In the genomic region with DNA sequence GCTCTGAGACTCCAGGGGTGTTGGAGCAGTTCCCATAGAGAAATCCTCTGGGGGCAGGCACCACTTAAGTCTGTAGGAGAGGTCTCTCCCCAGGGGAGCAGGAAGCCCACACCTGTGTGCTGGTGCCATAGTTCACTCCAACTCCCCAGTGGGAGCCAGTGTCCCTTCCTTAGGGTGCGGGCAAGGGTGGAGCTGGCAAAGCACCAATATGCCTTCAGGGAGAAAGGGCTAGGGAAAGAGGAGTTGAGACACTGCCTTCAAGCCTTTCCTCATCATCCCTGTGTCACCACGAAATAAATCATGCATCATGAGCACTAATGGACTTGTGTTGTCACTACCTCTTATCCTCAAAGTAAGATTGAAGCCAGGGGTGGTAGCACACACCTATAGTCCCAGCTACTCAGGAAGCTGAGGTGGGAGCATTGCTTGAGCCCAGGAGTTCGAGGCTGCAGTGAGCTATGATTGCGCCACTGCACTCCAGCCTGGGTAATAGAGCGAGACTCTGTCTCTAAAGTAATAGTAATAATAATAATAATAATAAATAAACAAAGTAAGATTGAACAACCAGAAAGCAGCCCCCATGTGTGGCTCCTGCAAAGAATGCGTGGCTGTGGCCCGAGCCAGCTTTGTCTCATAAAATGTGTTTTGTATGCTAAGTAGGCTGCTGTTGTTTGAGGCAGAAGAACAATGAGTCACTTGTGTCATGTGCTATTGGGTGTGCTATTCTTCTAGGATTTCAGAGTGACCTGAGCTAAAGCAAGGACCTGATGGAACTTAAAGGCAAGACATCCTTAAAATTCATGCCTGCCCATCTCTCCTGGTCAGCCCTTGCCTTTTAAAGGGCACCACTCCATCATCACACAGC, we compare ENCODE assay signal across 9 cellular contexts. TPM values are rescaled to one million over a fixed set of nuclear protein-coding genes. Genes with fewer than 3 reads are reported as not detected.
DNase-seq lines count a peak whose midpoint lies in the region; ATAC-seq, FAIRE-seq and TF ChIP-seq lines count a peak whose summit lies in the region.
"Had no signal": no experiment of that assay in that cellular context is flagged by ENCODE, and none has a peak within 500 bp of the region (broad histone marks: within the 10 kb centered on the region; RNA-seq: fewer than 3 reads in every experiment).

No MANE protein-coding gene starts in this region.

- H3K9me3 ChIP-seq in keratinocyte (ENCODE audit: control insufficient read depth, low read depth, low read length), result no peaks in the 10 kb centered on the region

- H3K4me1 Mint-ChIP-seq in activated T-helper 1 cell treated with anti-CD3 and anti-CD28 coated beads, Interleukin-12 subunit alpha, Interleukin-12 subunit beta, Interleukin-2, Interleukin-4 antibody, amounts not matched to agents 30 ng/mL and 10 ng/mL and 1 ng/mL, durations not matched to agents 14 hours and 24 hours and 36 hours (ENCODE audit: low read depth), result peaks cover 22% of the 10 kb centered on the region
- H3K4me1 Mint-ChIP-seq: natural killer cell had no signal

- peak overlapping the region; percentile 73 for H3K27ac Mint-ChIP-seq in activated T-helper 1 cell treated with anti-CD3 and anti-CD28 coated beads, Interleukin-12 subunit alpha, Interleukin-12 subunit beta, Interleukin-2, Interleukin-4 antibody, amounts not matched to agents 30 ng/mL and 10 ng/mL and 1 ng/mL, durations not matched to agents 14 hours and 24 hours and 36 hours
- H3K27ac Mint-ChIP-seq: natural killer cell had no signal

- no peaks in the 10 kb centered on the region for H3K79me2 ChIP-seq in keratinocyte (ENCODE audit: control insufficient read depth, insufficient read depth, low read length)

- H3K36me3 Mint-ChIP-seq in activated T-helper 1 cell treated with anti-CD3 and anti-CD28 coated beads, Interleukin-12 subunit alpha, Interleukin-12 subunit beta, Interleukin-2, Interleukin-4 antibody, amounts not matched to agents 30 ng/mL and 10 ng/mL and 1 ng/mL, durations not matched to agents 14 hours and 24 hours and 36 hours (ENCODE audit: low read depth), result no peaks in the 10 kb centered on the region
- H3K36me3 Mint-ChIP-seq: natural killer cell had no signal

- H4K20me1 ChIP-seq in keratinocyte (ENCODE audit: control insufficient read depth, extremely low read depth, insufficient read depth, low read length), result no peaks in the 10 kb centered on the region

- peak; percentile 74 for DNase-seq in AG08395 (ENCODE audit: low spot score)
- no peak for DNase-seq in activated T-helper 1 cell treated with anti-CD3 and anti-CD28 coated beads, Interleukin-12 subunit alpha, Interleukin-12 subunit beta, Interleukin-2, Interleukin-4 antibody, amounts not matched to agents 30 ng/mL and 10 ng/mL and 1 ng/mL, durations not matched to agents 14 hours and 24 hours and 36 hours (ENCODE audit: low spot score)
- DNase-seq in keratinocyte (ENCODE audit: low read depth, low spot score), result no peak
- DNase-seq in NCI-H1092 treated with DMSO at 0.1 percent for 48 hours (lab: John Stamatoyannopoulos, UW), result no peak
- no peak for DNase-seq in NCI-H748 treated with DMSO at 0.1 percent for 48 hours (lab: John Stamatoyannopoulos, UW)
- DNase-seq: natural killer cell, NCI-H226 had no signal

- H3K4me1 ChIP-seq in keratinocyte (ENCODE audit: control insufficient read depth, extremely low read depth, insufficient read depth, low read length), result peaks cover 9% of the 10 kb centered on the region

- TF ChIP-seq CTCF in keratinocyte (optimal IDR thresholded peaks at IDR 0.05 in 1 of 3, IDR thresholded peaks at IDR 0.05 in 1 of 3, conservative IDR thresholded peaks at IDR 0.05 in 1 of 3; ENCODE audit: extremely low read depth in 1 of 3, insufficient read depth in 2 of 3, low read length in 3 of 3), result no peak

- intact Hi-C loops in activated T-helper 1 cell treated with anti-CD3 and anti-CD28 coated beads, Interleukin-12 subunit alpha, Interleukin-12 subunit beta, Interleukin-2, Interleukin-4 antibody, amounts not matched to agents 30 ng/mL and 10 ng/mL and 1 ng/mL, durations not matched to agents 14 hours and 24 hours and 36 hours (cut with micrococcal nuclease), result loop anchor here (2.0 kb wide), 3 partner anchors 19 to 55 kb away; no protein-coding TSS in a partner anchor

- dilution Hi-C loops in keratinocyte (cut with MboI; ENCODE audit: extremely low pct_ligation_motif_present, low sequenced_read_pairs), result no loop called here

- H3K4me2 ChIP-seq in keratinocyte (ENCODE audit: control insufficient read depth, extremely low read depth, insufficient read depth, low read depth, low read length), result no peak overlapping the region

- no peaks in the 10 kb centered on the region for H3K36me3 ChIP-seq in keratinocyte (ENCODE audit: control insufficient read depth in 2 of 2, extremely low read depth in 1 of 2, insufficient read depth in 2 of 2, low read length in 2 of 2)

- H3K4me3 ChIP-seq in keratinocyte (ENCODE audit: control insufficient read depth in 2 of 3, extremely low read depth in 1 of 3, insufficient read depth in 2 of 3, low read depth in 1 of 3, low read length in 3 of 3), result no peak overlapping the region

- H3K27ac ChIP-seq in keratinocyte (ENCODE audit: control insufficient read depth, insufficient read depth, low read length), result no peak overlapping the region
- H3K27ac ChIP-seq: C4-2B had no signal

- no peak overlapping the region for H3K4me3 Mint-ChIP-seq in activated T-helper 1 cell treated with anti-CD3 and anti-CD28 coated beads, Interleukin-12 subunit alpha, Interleukin-12 subunit beta, Interleukin-2, Interleukin-4 antibody, amounts not matched to agents 30 ng/mL and 10 ng/mL and 1 ng/mL, durations not matched to agents 14 hours and 24 hours and 36 hours
- H3K4me3 Mint-ChIP-seq: natural killer cell had no signal

- ATAC-seq in HG03354 (IDR thresholded peaks at IDR 0.05; ENCODE audit: poor library complexity, severe bottlenecking, unreplicated experiment), result no peak
- ATAC-seq: natural killer cell had no signal

- peak; percentile 41 for FAIRE-seq in keratinocyte (lab: Jason Lieb, UNC)

- H3K9ac ChIP-seq in keratinocyte (ENCODE audit: control insufficient read depth, extremely low read depth, insufficient read depth, low read length), result no peak overlapping the region

- no peaks in the 10 kb centered on the region for H3K9me3 Mint-ChIP-seq in activated T-helper 1 cell treated with anti-CD3 and anti-CD28 coated beads, Interleukin-12 subunit alpha, Interleukin-12 subunit beta, Interleukin-2, Interleukin-4 antibody, amounts not matched to agents 30 ng/mL and 10 ng/mL and 1 ng/mL, durations not matched to agents 14 hours and 24 hours and 36 hours
- H3K9me3 Mint-ChIP-seq: natural killer cell had no signal

- H3K9me1 ChIP-seq in keratinocyte (ENCODE audit: control insufficient read depth, extremely low read depth, insufficient read depth, low read length), result no peaks in the 10 kb centered on the region

- no peak overlapping the region for H2AFZ ChIP-seq in keratinocyte (ENCODE audit: control insufficient read depth, low read length)

- no peaks in the 10 kb centered on the region for H3K27me3 Mint-ChIP-seq in activated T-helper 1 cell treated with anti-CD3 and anti-CD28 coated beads, Interleukin-12 subunit alpha, Interleukin-12 subunit beta, Interleukin-2, Interleukin-4 antibody, amounts not matched to agents 30 ng/mL and 10 ng/mL and 1 ng/mL, durations not matched to agents 14 hours and 24 hours and 36 hours (ENCODE audit: insufficient read depth)

- no peaks in the 10 kb centered on the region for H3K27me3 ChIP-seq in keratinocyte (ENCODE audit: control insufficient read depth, extremely low read depth, insufficient read depth, low read length)

RNA-seq across cellular contexts. Expression of a gene that starts 6.7 kb away (rescaled TPM):
- total RNA-seq in activated T-helper 1 cell treated with anti-CD3 and anti-CD28 coated beads, Interleukin-12 subunit alpha, Interleukin-12 subunit beta, Interleukin-2, Interleukin-4 antibody, amounts not matched to agents 30 ng/mL and 10 ng/mL and 1 ng/mL, durations not matched to agents 14 hours and 24 hours and 36 hours, result 0.36 and 0.64 TPM in 2 replicates
- polyA plus RNA-seq in keratinocyte, result 0.03 TPM in 1 of 3 replicates, not detected in the others
- polyA plus RNA-seq in keratinocyte (2011; ENCODE audit: low read depth), result 0.51 TPM
- not detected in 2 replicates for polyA plus RNA-seq in keratinocyte (2011; cell fraction: cytosol; rRNA removed)
- 0.04 TPM in 1 of 2 replicates, not detected in the other for polyA plus RNA-seq in keratinocyte (2011; cell fraction: nucleus; rRNA removed)
- polyA plus RNA-seq in keratinocyte (2012; ENCODE audit: low replicate concordance), result not detected in 2 replicates
- polyA minus RNA-seq in keratinocyte, result not detected in 3 replicates
- polyA minus RNA-seq in keratinocyte (2011; cell fraction: cytosol; rRNA and poly(A)+ RNA removed), result not detected
- polyA minus RNA-seq in keratinocyte (2011; cell fraction: nucleus; rRNA and poly(A)+ RNA removed), result not detected in 2 replicates

RNA-seq across cellular contexts. Expression of a gene that starts 8.7 kb away (rescaled TPM):
- not detected in 2 replicates for total RNA-seq in activated T-helper 1 cell treated with anti-CD3 and anti-CD28 coated beads, Interleukin-12 subunit alpha, Interleukin-12 subunit beta, Interleukin-2, Interleukin-4 antibody, amounts not matched to agents 30 ng/mL and 10 ng/mL and 1 ng/mL, durations not matched to agents 14 hours and 24 hours and 36 hours
- polyA plus RNA-seq in keratinocyte, result 4.6 to 6.4 TPM (median 5.6 TPM) in 3 replicates
- 1.2 TPM for polyA plus RNA-seq in keratinocyte (2011; ENCODE audit: low read depth)
- polyA plus RNA-seq in keratinocyte (2011; cell fraction: cytosol; rRNA removed), result 4.6 TPM in 2 replicates
- polyA plus RNA-seq in keratinocyte (2011; cell fraction: nucleus; rRNA removed), result 3.2 and 4.8 TPM in 2 replicates
- 2.6 and 8.9 TPM in 2 replicates for polyA plus RNA-seq in keratinocyte (2012; ENCODE audit: low replicate concordance)
- 3.4 to 4.8 TPM (median 4.7 TPM) in 3 replicates for polyA minus RNA-seq in keratinocyte
- polyA minus RNA-seq in keratinocyte (2011; cell fraction: cytosol; rRNA and poly(A)+ RNA removed), result 2.9 TPM
- polyA minus RNA-seq in keratinocyte (2011; cell fraction: nucleus; rRNA and poly(A)+ RNA removed), result 0.84 and 1.0 TPM in 2 replicates
- total RNA-seq: natural killer cell had no signal

RNA-seq across cellular contexts. Expression of a gene that starts 24.3 kb away (rescaled TPM):
- not detected in 2 replicates for total RNA-seq in activated T-helper 1 cell treated with anti-CD3 and anti-CD28 coated beads, Interleukin-12 subunit alpha, Interleukin-12 subunit beta, Interleukin-2, Interleukin-4 antibody, amounts not matched to agents 30 ng/mL and 10 ng/mL and 1 ng/mL, durations not matched to agents 14 hours and 24 hours and 36 hours
- 0.92 to 2.4 TPM (median 1.0 TPM) in 3 replicates for polyA plus RNA-seq in keratinocyte
- polyA plus RNA-seq in keratinocyte (2011; ENCODE audit: low read depth), result 3.2 TPM
- polyA plus RNA-seq in keratinocyte (2011; cell fraction: cytosol; rRNA removed), result 1.1 and 1.5 TPM in 2 replicates
- 1.9 and 2.8 TPM in 2 replicates for polyA plus RNA-seq in keratinocyte (2011; cell fraction: nucleus; rRNA removed)
- 1.4 and 8.0 TPM in 2 replicates for polyA plus RNA-seq in keratinocyte (2012; ENCODE audit: low replicate concordance)
- polyA minus RNA-seq in keratinocyte, result 0.69 to 1.6 TPM (median 1.1 TPM) in 3 replicates
- 2.5 TPM for polyA minus RNA-seq in keratinocyte (2011; cell fraction: cytosol; rRNA and poly(A)+ RNA removed)
- 0.74 and 0.78 TPM in 2 replicates for polyA minus RNA-seq in keratinocyte (2011; cell fraction: nucleus; rRNA and poly(A)+ RNA removed)
- total RNA-seq: natural killer cell had no signal

RNA-seq across cellular contexts. Expression of a gene that starts 43.5 kb away (rescaled TPM):
- total RNA-seq in activated T-helper 1 cell treated with anti-CD3 and anti-CD28 coated beads, Interleukin-12 subunit alpha, Interleukin-12 subunit beta, Interleukin-2, Interleukin-4 antibody, amounts not matched to agents 30 ng/mL and 10 ng/mL and 1 ng/mL, durations not matched to agents 14 hours and 24 hours and 36 hours, result not detected in 2 replicates
- polyA plus RNA-seq in keratinocyte, result 0.07 TPM in 1 of 3 replicates, not detected in the others
- polyA plus RNA-seq in keratinocyte (2011; ENCODE audit: low read depth), result not detected
- 0.04 TPM in 1 of 2 replicates, not detected in the other for polyA plus RNA-seq in keratinocyte (2011; cell fraction: cytosol; rRNA removed)
- polyA plus RNA-seq in keratinocyte (2011; cell fraction: nucleus; rRNA removed), result not detected in 2 replicates
- polyA plus RNA-seq in keratinocyte (2012; ENCODE audit: low replicate concordance), result not detected in 2 replicates
- 1.3 to 3.4 TPM in 2 of 3 replicates, not detected in the other for polyA minus RNA-seq in keratinocyte
- not detected for polyA minus RNA-seq in keratinocyte (2011; cell fraction: cytosol; rRNA and poly(A)+ RNA removed)
- polyA minus RNA-seq in keratinocyte (2011; cell fraction: nucleus; rRNA and poly(A)+ RNA removed), result not detected in 2 replicates
